ENCODE assay signal across 9 cellular contexts in the genomic region with DNA sequence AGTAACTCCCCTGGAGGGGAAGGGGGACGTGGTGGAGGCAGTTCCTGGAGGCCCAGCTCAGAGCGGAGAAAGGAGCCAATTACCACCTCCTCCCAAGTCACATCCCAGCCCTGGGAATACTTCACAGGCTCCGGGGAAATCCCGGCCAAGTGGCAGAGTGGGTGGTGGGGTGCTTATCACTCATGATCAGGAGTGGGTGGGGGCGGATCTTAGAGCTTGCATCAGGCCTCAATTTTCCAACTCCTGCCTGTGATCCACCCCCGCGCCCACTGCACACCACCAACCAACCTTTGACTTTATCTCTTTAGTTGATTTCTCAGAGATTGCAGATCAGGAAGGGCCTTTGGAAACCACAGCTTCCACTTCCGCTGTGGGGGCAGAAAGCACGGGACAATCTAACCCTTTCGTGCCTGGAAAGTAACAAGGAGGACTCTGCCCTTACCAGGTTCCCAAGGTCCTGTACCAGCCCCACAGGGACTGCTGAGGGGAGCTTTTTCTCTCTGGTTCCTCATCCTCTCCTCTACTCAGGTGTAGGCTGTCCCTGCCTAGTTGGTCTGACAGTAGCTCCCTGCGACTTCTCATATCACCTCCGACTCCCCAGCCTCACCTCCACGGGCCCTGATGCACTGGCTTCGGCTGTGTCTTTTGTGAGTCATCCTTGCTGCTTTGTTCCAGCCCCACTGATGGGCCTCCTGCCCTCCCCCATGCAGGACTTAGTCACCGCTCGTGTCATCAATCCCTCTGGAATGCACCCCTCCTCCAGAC. TPM values are rescaled to one million over a fixed set of nuclear protein-coding genes. Genes with fewer than 3 reads are reported as not detected.
DNase-seq lines count a peak whose midpoint lies in the region; ATAC-seq, FAIRE-seq and TF ChIP-seq lines count a peak whose summit lies in the region.
"Had no signal": no experiment of that assay in that cellular context is flagged by ENCODE, and none has a peak within 500 bp of the region (broad histone marks: within the 10 kb centered on the region; RNA-seq: fewer than 3 reads in every experiment).

No MANE protein-coding gene starts in this region.

- in situ Hi-C loops in SK-MEL-5 (cut with HindIII; ENCODE audit: low pct_unique_long_range_greater_than_20kb, low sequenced_read_pairs): no loop called here

- peak overlapping the region in 8 of 10 donors; percentile 27 to 86 (median 70) for H3K27ac ChIP-seq in heart right ventricle

- H3K36me3 ChIP-seq in heart right ventricle: no peaks in the 10 kb centered on the region

- peak; percentile 71 to 80 for ATAC-seq in activated naive CD4-positive, alpha-beta T cell treated with anti-CD3 and anti-CD28 coated beads, Interleukin-2, amount 50 U/mL, for 72 hours
- ATAC-seq in heart right ventricle (peak; percentile 36 to 94 (median 80)), HG02885 (IDR thresholded peaks at IDR 0.05; ENCODE audit: poor library complexity, unreplicated experiment) (no peak), GM18868 (IDR thresholded peaks at IDR 0.05; ENCODE audit: unreplicated experiment) (no peak)

- no peak for DNase-seq in GM12891 (ENCODE audit: insufficient read length, low spot score)
- peak; percentile 80 for DNase-seq in SK-MEL-5 (ENCODE audit: low read depth, low spot score)
- peak; percentile 71 to 88 for DNase-seq in activated naive CD4-positive, alpha-beta T cell treated with anti-CD3 and anti-CD28 coated beads, Interleukin-2, amount 50 U/mL, for 72 hours (ENCODE audit: low spot score in 2 of 2)
- peak in 1 of 2 donors; percentile 56 for DNase-seq in heart right ventricle
- DNase-seq in skeletal muscle cell (ENCODE audit: low read depth): peak; percentile 87
- no peak for DNase-seq in NCI-H1105 treated with DMSO at 0.1 percent for 48 hours (lab: John Stamatoyannopoulos, UW)

- intact Hi-C loops in heart right ventricle (cut with DNase I): no loop called here

- H3K9me3 ChIP-seq in heart right ventricle: no peaks in the 10 kb centered on the region

- no peak for TF ChIP-seq POLR2A in GM12891 (IDR thresholded peaks at IDR 0.05; ENCODE audit: low read depth, low read length)

- H3K4me1 ChIP-seq in heart right ventricle: peaks cover 12 to 44% (median 33%) of the 10 kb centered on the region in 9 donors

- H3K9me3 Mint-ChIP-seq in activated naive CD4-positive, alpha-beta T cell treated with anti-CD3 and anti-CD28 coated beads, Interleukin-2, amount 50 U/mL, for 72 hours: peaks cover 0 to 14% of the 10 kb centered on the region in 2 donors

- H3K27ac Mint-ChIP-seq in activated naive CD4-positive, alpha-beta T cell treated with anti-CD3 and anti-CD28 coated beads, Interleukin-2, amount 50 U/mL, for 72 hours: peak overlapping the region; percentile 81 to 98

- H3K4me3 ChIP-seq in heart right ventricle: no peak overlapping the region
- H3K4me3 ChIP-seq in skeletal muscle cell (ENCODE audit: low read depth, low read length): peak overlapping the region; percentile 17

- TF ChIP-seq CTCF in heart right ventricle (IDR thresholded peaks at IDR 0.05): no peak

- 32% methylated on average over 15 to 16 of the region's 16 CpGs for WGBS in heart right ventricle, 2 donors

- peak; percentile 66 for FAIRE-seq in GM12891 (lab: Jason Lieb, UNC)
- FAIRE-seq: TTC549 had no signal

- H3K27me3 ChIP-seq in heart right ventricle: no peaks in the 10 kb centered on the region

- peaks cover 0 to 25% of the 10 kb centered on the region in 2 donors for H3K36me3 Mint-ChIP-seq in activated naive CD4-positive, alpha-beta T cell treated with anti-CD3 and anti-CD28 coated beads, Interleukin-2, amount 50 U/mL, for 72 hours

TF ChIP-seq in GM12891, 5 proteins besides CTCF, POLR2A, EP300 and RAD21:
- TF ChIP-seq PAX5 (IDR thresholded peaks at IDR 0.05; ENCODE audit: insufficient read depth, low read length, severe bottlenecking): no peak
- peak; percentile 59 for TF ChIP-seq SPI1 (IDR thresholded peaks at IDR 0.05; ENCODE audit: low read depth, low read length)

RNA-seq across cellular contexts. Expression of a gene that starts 24.9 kb away (rescaled TPM):
- polyA plus RNA-seq in GM12891 (2012; ENCODE audit: low read depth, missing spikeins): 40.8 TPM
- 143 and 149 TPM in 2 replicates for total RNA-seq in SK-MEL-5 (2014; rRNA removed; shearing (Covaris generic))
- polyA plus RNA-seq in SK-MEL-5 (2015; cell fraction: cytosol; rRNA removed): 363 and 401 TPM in 2 replicates
- 208 and 244 TPM in 2 replicates for polyA plus RNA-seq in SK-MEL-5 (2015; cell fraction: nucleus; rRNA removed)
- total RNA-seq in activated naive CD4-positive, alpha-beta T cell treated with anti-CD3 and anti-CD28 coated beads, Interleukin-2, amount 50 U/mL, for 72 hours: 100 to 1,000 TPM in 1 of 2 donors, 10 to 100 TPM in 1; 70.0 to 279 TPM
- total RNA-seq in heart right ventricle: 100 to 1,000 TPM in 6 of 10 donors, 10 to 100 TPM in 4; 15.6 to 309 (median 115) TPM
- 10 to 100 TPM; 25.3 to 93.9 TPM for polyA plus RNA-seq in heart right ventricle

RNA-seq across cellular contexts. Expression of a gene that starts 26.8 kb away (rescaled TPM):
- polyA plus RNA-seq in GM12891 (2012; ENCODE audit: low read depth, missing spikeins): 85.4 TPM
- total RNA-seq in SK-MEL-5 (2014; rRNA removed; shearing (Covaris generic)): 159 and 182 TPM in 2 replicates
- polyA plus RNA-seq in SK-MEL-5 (2015; cell fraction: cytosol; rRNA removed): 164 and 200 TPM in 2 replicates
- 225 and 236 TPM in 2 replicates for polyA plus RNA-seq in SK-MEL-5 (2015; cell fraction: nucleus; rRNA removed)
- total RNA-seq in activated naive CD4-positive, alpha-beta T cell treated with anti-CD3 and anti-CD28 coated beads, Interleukin-2, amount 50 U/mL, for 72 hours: 100 to 1,000 TPM; 194 to 219 TPM
- total RNA-seq in heart right ventricle: 100 to 1,000 TPM; 158 to 280 (median 184) TPM
- polyA plus RNA-seq in heart right ventricle: 100 to 1,000 TPM; 233 to 317 TPM

RNA-seq across cellular contexts. Expression of a gene that starts 49.1 kb away (rescaled TPM):
- polyA plus RNA-seq in GM12891 (2012; ENCODE audit: low read depth, missing spikeins): 1,137 TPM
- total RNA-seq in SK-MEL-5 (2014; rRNA removed; shearing (Covaris generic)): 457 and 505 TPM in 2 replicates
- 852 and 1,049 TPM in 2 replicates for polyA plus RNA-seq in SK-MEL-5 (2015; cell fraction: cytosol; rRNA removed)
- 198 and 227 TPM in 2 replicates for polyA plus RNA-seq in SK-MEL-5 (2015; cell fraction: nucleus; rRNA removed)
- total RNA-seq in activated naive CD4-positive, alpha-beta T cell treated with anti-CD3 and anti-CD28 coated beads, Interleukin-2, amount 50 U/mL, for 72 hours: 1,000 to 10,000 TPM; 1,507 to 1,783 TPM
- total RNA-seq in heart right ventricle: 100 to 1,000 TPM; 144 to 437 (median 189) TPM
- 100 to 1,000 TPM; 156 to 440 TPM for polyA plus RNA-seq in heart right ventricle

RNA-seq across cellular contexts. Expression of a gene that starts 52.2 kb away (rescaled TPM):
- 31.0 TPM for polyA plus RNA-seq in GM12891 (2012; ENCODE audit: low read depth, missing spikeins)
- 5.0 and 12.0 TPM in 2 replicates for total RNA-seq in SK-MEL-5 (2014; rRNA removed; shearing (Covaris generic))
- polyA plus RNA-seq in SK-MEL-5 (2015; cell fraction: cytosol; rRNA removed): 25.5 and 35.9 TPM in 2 replicates
- polyA plus RNA-seq in SK-MEL-5 (2015; cell fraction: nucleus; rRNA removed): 61.4 and 79.4 TPM in 2 replicates
- total RNA-seq in activated naive CD4-positive, alpha-beta T cell treated with anti-CD3 and anti-CD28 coated beads, Interleukin-2, amount 50 U/mL, for 72 hours: 100 to 1,000 TPM in 1 of 2 donors, 10 to 100 TPM in 1; 84.2 to 127 TPM
- 10 to 100 TPM; 15.3 to 21.7 (median 19.5) TPM for total RNA-seq in heart right ventricle
- polyA plus RNA-seq in heart right ventricle: 10 to 100 TPM; 11.2 to 18.1 TPM

Comparison
In these comparisons a context has a peak if more than half of its experiments do, and no peak if none do; other contexts are left out.
1. DNase-seq: peak in SK-MEL-5 (single experiment), activated naive CD4-positive, alpha-beta T cell treated with anti-CD3 and anti-CD28 coated beads, Interleukin-2, amount 50 U/mL, for 72 hours (2 of 2) and skeletal muscle cell (single experiment); none in GM12891 (single experiment) and NCI-H1105 treated with DMSO at 0.1 percent for 48 hours (single experiment).
2. ATAC-seq: peak in activated naive CD4-positive, alpha-beta T cell treated with anti-CD3 and anti-CD28 coated beads, Interleukin-2, amount 50 U/mL, for 72 hours (2 of 2) and heart right ventricle (8 of 8); none in HG02885 (single experiment) and GM18868 (single experiment).